ENCODE assay signal across 26 cellular contexts in genomic region chr6:120916844-120917243, GRCh38.
"Had no signal": no experiment of that assay in that cellular context is flagged by ENCODE, and none has a peak within 500 bp of the region (broad histone marks: within the 10 kb centered on the region; RNA-seq: fewer than 3 reads in every experiment).

No MANE protein-coding gene starts in this region.

- DNase-seq: activated CD4-positive, alpha-beta memory T cell treated with anti-CD3 and anti-CD28 coated beads, Interleukin-2, amount 10 ng/mL, durations not matched to agents 7 days and 5 days; activated CD4-positive, alpha-beta T cell treated with anti-CD3 and anti-CD28 coated beads for 1 hour; activated CD4-positive, alpha-beta T cell treated with anti-CD3 and anti-CD28 coated beads for 4 hours; activated CD4-positive, alpha-beta T cell treated with anti-CD3 and anti-CD28 coated beads, Interleukin-2, amount 10 ng/mL, durations not matched to agents 7 days and 5 days; activated CD4-positive, alpha-beta T cell treated with anti-CD3 and anti-CD28 coated beads, Interleukin-2, amount 50 U/mL, for 4 hours; activated CD8-positive, alpha-beta memory T cell treated with anti-CD3 and anti-CD28 coated beads, Interleukin-2, amount 50 U/mL, for 48 hours; activated gamma-delta T cell treated with Interleukin-2 at 50 U/mL for 16 hours; activated naive CD4-positive, alpha-beta T cell treated with anti-CD3 and anti-CD28 coated beads, Interleukin-2, amount 50 U/mL, for 16 hours; activated naive CD4-positive, alpha-beta T cell treated with Interleukin-2 at 50 U/mL for 16 hours; activated T-cell treated with anti-CD3 and anti-CD28 coated beads for 4 hours; activated T-cell treated with anti-CD3 and anti-CD28 coated beads, Interleukin-2, amount 50 U/mL, for 24 hours; activated T-cell treated with anti-CD3 and anti-CD28 coated beads, Interleukin-2, amount 50 U/mL, for 72 hours; amniotic stem cell; anterior cingulate cortex; brain microvascular endothelial cell; dorsolateral prefrontal cortex; effector memory CD8-positive, alpha-beta T cell; erythroblast; foreskin keratinocyte; gastrocnemius medialis; T-helper 2 cell had no signal

- H3K27me3 ChIP-seq: brain microvascular endothelial cell, dorsolateral prefrontal cortex, esophagus muscularis mucosa, foreskin keratinocyte, gastrocnemius medialis had no signal

- H3K27me3 Mint-ChIP-seq: activated CD4-positive, alpha-beta memory T cell treated with anti-CD3 and anti-CD28 coated beads, Interleukin-2, amount 10 ng/mL, durations not matched to agents 7 days and 5 days; activated naive CD8-positive, alpha-beta T cell; activated T-cell treated with anti-CD3 and anti-CD28 coated beads, Interleukin-2, amount 50 U/mL, for 24 hours; central memory CD8-positive, alpha-beta T cell; dendritic cell treated with granulocyte-macrophage colony-stimulating factor and Interleukin-4, amounts not matched to agents 40 ng/mL and 50 ng/mL, for 4 days; effector memory CD8-positive, alpha-beta T cell had no signal

- H3K36me3 Mint-ChIP-seq: activated naive CD8-positive, alpha-beta T cell had no signal

- H3K9me3 Mint-ChIP-seq: activated CD4-positive, alpha-beta memory T cell treated with anti-CD3 and anti-CD28 coated beads, Interleukin-2, amount 10 ng/mL, durations not matched to agents 7 days and 5 days; activated CD4-positive, alpha-beta T cell treated with anti-CD3 and anti-CD28 coated beads, Interleukin-2, amount 10 ng/mL, durations not matched to agents 7 days and 5 days had no signal

- H3K4me3 Mint-ChIP-seq: activated CD4-positive, alpha-beta memory T cell treated with anti-CD3 and anti-CD28 coated beads, Interleukin-2, amount 10 ng/mL, durations not matched to agents 7 days and 5 days; activated CD4-positive, alpha-beta T cell treated with anti-CD3 and anti-CD28 coated beads, Interleukin-2, amount 10 ng/mL, durations not matched to agents 7 days and 5 days; activated naive CD8-positive, alpha-beta T cell; activated T-cell treated with anti-CD3 and anti-CD28 coated beads, Interleukin-2, amount 50 U/mL, for 24 hours; activated T-cell treated with anti-CD3 and anti-CD28 coated beads, Interleukin-2, amount 50 U/mL, for 72 hours; central memory CD8-positive, alpha-beta T cell; dendritic cell treated with granulocyte-macrophage colony-stimulating factor and Interleukin-4, amounts not matched to agents 40 ng/mL and 50 ng/mL, for 4 days; effector memory CD8-positive, alpha-beta T cell had no signal

- H3K4me1 ChIP-seq: esophagus muscularis mucosa, foreskin keratinocyte, gastrocnemius medialis had no signal

- H3K36me3 ChIP-seq: brain microvascular endothelial cell, esophagus muscularis mucosa, gastrocnemius medialis had no signal

- H3K9me3 ChIP-seq: esophagus muscularis mucosa, gastrocnemius medialis had no signal

- ATAC-seq: activated T-cell treated with anti-CD3 and anti-CD28 coated beads, Interleukin-2, amount 50 U/mL, for 72 hours; effector memory CD8-positive, alpha-beta T cell; foreskin keratinocyte; gastrocnemius medialis had no signal

- H3K27ac ChIP-seq: brain microvascular endothelial cell, coronary artery, dorsolateral prefrontal cortex, esophagus muscularis mucosa, foreskin keratinocyte, gastrocnemius medialis had no signal

- H3K27ac Mint-ChIP-seq: activated CD4-positive, alpha-beta memory T cell treated with anti-CD3 and anti-CD28 coated beads, Interleukin-2, amount 10 ng/mL, durations not matched to agents 7 days and 5 days; activated CD4-positive, alpha-beta T cell treated with anti-CD3 and anti-CD28 coated beads, Interleukin-2, amount 10 ng/mL, durations not matched to agents 7 days and 5 days; activated naive CD8-positive, alpha-beta T cell; activated T-cell treated with anti-CD3 and anti-CD28 coated beads, Interleukin-2, amount 50 U/mL, for 24 hours; activated T-cell treated with anti-CD3 and anti-CD28 coated beads, Interleukin-2, amount 50 U/mL, for 72 hours; dendritic cell treated with granulocyte-macrophage colony-stimulating factor and Interleukin-4, amounts not matched to agents 40 ng/mL and 50 ng/mL, for 4 days; effector memory CD8-positive, alpha-beta T cell had no signal

- H3K4me1 Mint-ChIP-seq: central memory CD8-positive, alpha-beta T cell had no signal

- H3K4me3 ChIP-seq: coronary artery, dorsolateral prefrontal cortex, esophagus muscularis mucosa, gastrocnemius medialis had no signal
